Comparison of ENCODE assay signal across 1 cellular context in the genomic region with DNA sequence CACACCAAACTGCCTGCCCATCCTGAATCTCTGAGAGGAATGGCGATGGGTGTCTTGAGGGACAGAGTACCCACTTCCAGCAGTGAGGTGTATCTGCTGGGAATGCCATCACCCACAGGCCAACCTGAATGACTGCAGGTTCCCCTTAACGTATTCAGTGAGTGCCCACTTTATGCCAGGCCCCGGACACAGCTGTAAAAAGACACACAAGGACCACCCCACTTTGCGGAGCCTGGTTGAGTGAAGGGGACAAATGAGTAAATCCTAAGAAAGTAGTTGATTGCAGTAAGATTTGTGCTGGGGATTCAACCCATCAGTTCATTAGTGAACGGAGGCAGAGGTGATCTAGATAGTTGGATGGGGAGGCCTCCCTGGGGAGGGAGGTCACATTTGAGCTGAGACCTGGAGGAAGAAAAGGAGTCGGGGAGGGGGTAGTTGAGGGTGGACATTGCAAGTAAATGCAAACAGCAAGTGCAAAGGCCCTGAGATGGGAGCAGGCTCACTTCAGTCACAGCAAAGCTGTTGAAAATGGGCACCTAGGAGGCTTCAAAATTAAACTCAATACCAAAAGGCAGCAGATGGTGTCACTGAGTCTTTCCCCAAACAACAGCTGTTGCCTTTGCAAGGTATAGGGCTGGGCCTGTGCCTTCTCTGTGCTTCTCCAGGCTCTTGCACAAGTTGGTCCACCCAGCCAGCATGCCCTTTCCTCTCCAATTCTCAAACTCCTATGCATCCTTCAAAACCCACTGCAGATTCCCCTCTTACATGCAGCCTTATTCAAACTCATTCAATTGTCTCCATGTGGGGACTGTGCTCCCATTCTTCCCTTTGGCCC.
A peak's percentile ranks its signal among the peaks of the same experiment; 100 is the strongest.
TF ChIP-seq lines count a peak whose summit lies in the region.

No MANE protein-coding gene starts in this region.

TF ChIP-seq in HepG2, 621 proteins besides CTCF, POLR2A, EP300 and RAD21 (continued from another document and continues in another):
- TF ChIP-seq, protein P1, sequence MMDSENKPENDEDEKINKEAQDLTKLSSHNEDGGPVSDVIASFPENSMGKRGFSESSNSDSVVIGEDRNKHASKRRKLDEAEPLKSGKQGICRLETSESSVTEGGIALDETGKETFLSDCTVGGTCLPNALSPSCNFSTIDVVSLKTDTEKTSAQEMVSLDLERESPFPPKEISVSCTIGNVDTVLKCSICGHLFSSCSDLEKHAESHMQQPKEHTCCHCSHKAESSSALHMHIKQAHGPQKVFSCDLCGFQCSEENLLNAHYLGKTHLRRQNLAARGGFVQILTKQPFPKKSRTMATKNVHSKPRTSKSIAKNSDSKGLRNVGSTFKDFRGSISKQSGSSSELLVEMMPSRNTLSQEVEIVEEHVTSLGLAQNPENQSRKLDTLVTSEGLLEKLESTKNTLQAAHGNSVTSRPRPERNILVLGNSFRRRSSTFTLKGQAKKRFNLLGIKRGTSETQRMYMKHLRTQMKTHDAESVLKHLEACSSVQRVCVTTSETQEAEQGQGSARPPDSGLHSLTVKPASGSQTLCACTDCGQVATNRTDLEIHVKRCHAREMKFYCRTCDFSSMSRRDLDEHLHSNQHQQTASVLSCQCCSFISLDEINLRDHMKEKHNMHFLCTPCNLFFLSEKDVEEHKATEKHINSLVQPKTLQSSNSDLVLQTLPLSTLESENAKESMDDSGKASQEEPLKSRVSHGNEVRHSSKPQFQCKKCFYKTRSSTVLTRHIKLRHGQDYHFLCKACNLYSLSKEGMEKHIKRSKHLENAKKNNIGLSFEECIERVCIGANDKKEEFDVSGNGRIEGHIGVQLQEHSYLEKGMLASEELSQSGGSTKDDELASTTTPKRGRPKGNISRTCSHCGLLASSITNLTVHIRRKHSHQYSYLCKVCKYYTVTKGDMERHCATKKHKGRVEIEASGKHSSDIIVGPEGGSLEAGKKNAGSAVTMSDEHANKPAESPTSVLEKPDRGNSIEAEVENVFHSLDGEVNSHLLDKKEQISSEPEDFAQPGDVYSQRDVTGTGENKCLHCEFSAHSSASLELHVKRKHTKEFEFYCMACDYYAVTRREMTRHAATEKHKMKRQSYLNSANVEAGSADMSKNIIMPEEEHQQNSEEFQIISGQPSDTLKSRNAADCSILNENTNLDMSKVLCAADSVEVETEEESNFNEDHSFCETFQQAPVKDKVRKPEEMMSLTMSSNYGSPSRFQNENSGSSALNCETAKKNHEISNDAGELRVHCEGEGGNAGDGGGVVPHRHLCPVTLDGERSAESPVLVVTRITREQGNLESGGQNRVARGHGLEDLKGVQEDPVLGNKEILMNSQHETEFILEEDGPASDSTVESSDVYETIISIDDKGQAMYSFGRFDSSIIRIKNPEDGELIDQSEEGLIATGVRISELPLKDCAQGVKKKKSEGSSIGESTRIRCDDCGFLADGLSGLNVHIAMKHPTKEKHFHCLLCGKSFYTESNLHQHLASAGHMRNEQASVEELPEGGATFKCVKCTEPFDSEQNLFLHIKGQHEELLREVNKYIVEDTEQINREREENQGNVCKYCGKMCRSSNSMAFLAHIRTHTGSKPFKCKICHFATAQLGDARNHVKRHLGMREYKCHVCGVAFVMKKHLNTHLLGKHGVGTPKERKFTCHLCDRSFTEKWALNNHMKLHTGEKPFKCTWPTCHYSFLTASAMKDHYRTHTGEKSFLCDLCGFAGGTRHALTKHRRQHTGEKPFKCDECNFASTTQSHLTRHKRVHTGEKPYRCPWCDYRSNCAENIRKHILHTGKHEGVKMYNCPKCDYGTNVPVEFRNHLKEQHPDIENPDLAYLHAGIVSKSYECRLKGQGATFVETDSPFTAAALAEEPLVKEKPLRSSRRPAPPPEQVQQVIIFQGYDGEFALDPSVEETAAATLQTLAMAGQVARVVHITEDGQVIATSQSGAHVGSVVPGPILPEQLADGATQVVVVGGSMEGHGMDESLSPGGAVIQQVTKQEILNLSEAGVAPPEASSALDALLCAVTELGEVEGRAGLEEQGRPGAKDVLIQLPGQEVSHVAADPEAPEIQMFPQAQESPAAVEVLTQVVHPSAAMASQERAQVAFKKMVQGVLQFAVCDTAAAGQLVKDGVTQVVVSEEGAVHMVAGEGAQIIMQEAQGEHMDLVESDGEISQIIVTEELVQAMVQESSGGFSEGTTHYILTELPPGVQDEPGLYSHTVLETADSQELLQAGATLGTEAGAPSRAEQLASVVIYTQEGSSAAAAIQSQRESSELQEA (CRISPR knock-in tag; IDR thresholded peaks at IDR 0.05; ENCODE audit: not compliant biosample characterization), result no peak
- TF ChIP-seq ZNF446 (CRISPR knock-in tag; IDR thresholded peaks at IDR 0.05) (0 out of 2 replicates have a peak, but pooled peaks have one; percentile 19), ZNF253 (CRISPR knock-in tag; IDR thresholded peaks at IDR 0.05; ENCODE audit: borderline replicate concordance) (no peak), ZNF792 (CRISPR knock-in tag; IDR thresholded peaks at IDR 0.05) (0 out of 2 replicates have a peak, but pooled peaks have one; percentile 64), MAFF (IDR thresholded peaks at IDR 0.05; ENCODE audit: low read depth, low read length) (no peak), MTA1 (CRISPR knock-in tag; IDR thresholded peaks at IDR 0.05; ENCODE audit: borderline replicate concordance) (no peak), ZMYM3 (CRISPR knock-in tag; IDR thresholded peaks at IDR 0.05) (peak; percentile 45), CEBPB (IDR thresholded peaks at IDR 0.05; ENCODE audit: borderline replicate concordance, low read depth, low read length) (peak; percentile 27; the same call in 1 of the 2 replicates), ARNT2 (CRISPR knock-in tag; IDR thresholded peaks at IDR 0.05; ENCODE audit: low read depth) (0 out of 2 replicates have a peak, but pooled peaks have one; percentile 31), ERF (CRISPR knock-in tag; IDR thresholded peaks at IDR 0.05) (peak; percentile 45; the same call in 1 of the 2 replicates), TGIF2 (CRISPR knock-in tag; IDR thresholded peaks at IDR 0.05) (peak; percentile 45; the same call in 1 of the 2 replicates), BRCA1 (CRISPR knock-in tag; IDR thresholded peaks at IDR 0.05) (no peak), ZNF121 (CRISPR knock-in tag; IDR thresholded peaks at IDR 0.05) (no peak), SRSF1 (optimal IDR thresholded peaks at IDR 0.05; ENCODE audit: low read depth, low read length) (no peak), HMGA1 (CRISPR knock-in tag; conservative IDR thresholded peaks at IDR 0.05) (no peak), NR2F2 (IDR thresholded peaks at IDR 0.05; ENCODE audit: borderline replicate concordance, low read depth) (0 out of 2 replicates have a peak, but pooled peaks have one; percentile 10), HDAC1 (CRISPR knock-in tag; IDR thresholded peaks at IDR 0.05) (no peak; the same call in 1 of the 2 replicates), NFE2L1 (CRISPR knock-in tag; IDR thresholded peaks at IDR 0.05; ENCODE audit: borderline replicate concordance) (no peak), NFATC3 (CRISPR knock-in tag; IDR thresholded peaks at IDR 0.05) (no peak), ZNF891 (CRISPR knock-in tag; IDR thresholded peaks at IDR 0.05) (no peak), ETV6 (CRISPR knock-in tag; conservative IDR thresholded peaks at IDR 0.05) (no peak), ZHX1 (CRISPR knock-in tag; IDR thresholded peaks at IDR 0.05; ENCODE audit: low read depth) (no peak), ZNF703 (CRISPR knock-in tag; IDR thresholded peaks at IDR 0.05; ENCODE audit: borderline replicate concordance) (no peak), ZNF18 (CRISPR knock-in tag; IDR thresholded peaks at IDR 0.05; ENCODE audit: insufficient replicate concordance) (no peak), ZNF282 (IDR thresholded peaks at IDR 0.05; ENCODE audit: partially characterized antibody) (no peak), ZNF224 (CRISPR knock-in tag; IDR thresholded peaks at IDR 0.05) (no peak), ZSCAN31 (CRISPR knock-in tag; IDR thresholded peaks at IDR 0.05; ENCODE audit: low read depth) (no peak), ZNF563 (CRISPR knock-in tag; IDR thresholded peaks at IDR 0.05) (no peak), FOXJ3 (CRISPR knock-in tag; IDR thresholded peaks at IDR 0.05; ENCODE audit: borderline replicate concordance) (no peak), DNMT3B (CRISPR knock-in tag; conservative IDR thresholded peaks at IDR 0.05) (no peak), MIER3 (CRISPR knock-in tag; IDR thresholded peaks at IDR 0.05; ENCODE audit: borderline replicate concordance) (no peak), TOE1 (CRISPR knock-in tag; IDR thresholded peaks at IDR 0.05) (no peak)
- TF ChIP-seq, protein P2, sequence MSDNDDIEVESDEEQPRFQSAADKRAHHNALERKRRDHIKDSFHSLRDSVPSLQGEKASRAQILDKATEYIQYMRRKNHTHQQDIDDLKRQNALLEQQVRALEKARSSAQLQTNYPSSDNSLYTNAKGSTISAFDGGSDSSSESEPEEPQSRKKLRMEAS (IDR thresholded peaks at IDR 0.05), result no peak
- TF ChIP-seq, protein P3, sequence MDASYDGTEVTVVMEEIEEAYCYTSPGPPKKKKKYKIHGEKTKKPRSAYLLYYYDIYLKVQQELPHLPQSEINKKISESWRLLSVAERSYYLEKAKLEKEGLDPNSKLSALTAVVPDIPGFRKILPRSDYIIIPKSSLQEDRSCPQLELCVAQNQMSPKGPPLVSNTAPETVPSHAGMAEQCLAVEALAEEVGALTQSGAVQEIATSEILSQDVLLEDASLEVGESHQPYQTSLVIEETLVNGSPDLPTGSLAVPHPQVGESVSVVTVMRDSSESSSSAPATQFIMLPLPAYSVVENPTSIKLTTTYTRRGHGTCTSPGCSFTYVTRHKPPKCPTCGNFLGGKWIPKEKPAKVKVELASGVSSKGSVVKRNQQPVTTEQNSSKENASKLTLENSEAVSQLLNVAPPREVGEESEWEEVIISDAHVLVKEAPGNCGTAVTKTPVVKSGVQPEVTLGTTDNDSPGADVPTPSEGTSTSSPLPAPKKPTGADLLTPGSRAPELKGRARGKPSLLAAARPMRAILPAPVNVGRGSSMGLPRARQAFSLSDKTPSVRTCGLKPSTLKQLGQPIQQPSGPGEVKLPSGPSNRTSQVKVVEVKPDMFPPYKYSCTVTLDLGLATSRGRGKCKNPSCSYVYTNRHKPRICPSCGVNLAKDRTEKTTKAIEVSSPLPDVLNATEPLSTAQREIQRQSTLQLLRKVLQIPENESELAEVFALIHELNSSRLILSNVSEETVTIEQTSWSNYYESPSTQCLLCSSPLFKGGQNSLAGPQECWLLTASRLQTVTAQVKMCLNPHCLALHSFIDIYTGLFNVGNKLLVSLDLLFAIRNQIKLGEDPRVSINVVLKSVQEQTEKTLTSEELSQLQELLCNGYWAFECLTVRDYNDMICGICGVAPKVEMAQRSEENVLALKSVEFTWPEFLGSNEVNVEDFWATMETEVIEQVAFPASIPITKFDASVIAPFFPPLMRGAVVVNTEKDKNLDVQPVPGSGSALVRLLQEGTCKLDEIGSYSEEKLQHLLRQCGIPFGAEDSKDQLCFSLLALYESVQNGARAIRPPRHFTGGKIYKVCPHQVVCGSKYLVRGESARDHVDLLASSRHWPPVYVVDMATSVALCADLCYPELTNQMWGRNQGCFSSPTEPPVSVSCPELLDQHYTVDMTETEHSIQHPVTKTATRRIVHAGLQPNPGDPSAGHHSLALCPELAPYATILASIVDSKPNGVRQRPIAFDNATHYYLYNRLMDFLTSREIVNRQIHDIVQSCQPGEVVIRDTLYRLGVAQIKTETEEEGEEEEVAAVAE (CRISPR knock-in tag; IDR thresholded peaks at IDR 0.05; ENCODE audit: borderline replicate concordance), result peak; percentile 43; the same call in 1 of the 2 replicates
- TF ChIP-seq, protein P4, sequence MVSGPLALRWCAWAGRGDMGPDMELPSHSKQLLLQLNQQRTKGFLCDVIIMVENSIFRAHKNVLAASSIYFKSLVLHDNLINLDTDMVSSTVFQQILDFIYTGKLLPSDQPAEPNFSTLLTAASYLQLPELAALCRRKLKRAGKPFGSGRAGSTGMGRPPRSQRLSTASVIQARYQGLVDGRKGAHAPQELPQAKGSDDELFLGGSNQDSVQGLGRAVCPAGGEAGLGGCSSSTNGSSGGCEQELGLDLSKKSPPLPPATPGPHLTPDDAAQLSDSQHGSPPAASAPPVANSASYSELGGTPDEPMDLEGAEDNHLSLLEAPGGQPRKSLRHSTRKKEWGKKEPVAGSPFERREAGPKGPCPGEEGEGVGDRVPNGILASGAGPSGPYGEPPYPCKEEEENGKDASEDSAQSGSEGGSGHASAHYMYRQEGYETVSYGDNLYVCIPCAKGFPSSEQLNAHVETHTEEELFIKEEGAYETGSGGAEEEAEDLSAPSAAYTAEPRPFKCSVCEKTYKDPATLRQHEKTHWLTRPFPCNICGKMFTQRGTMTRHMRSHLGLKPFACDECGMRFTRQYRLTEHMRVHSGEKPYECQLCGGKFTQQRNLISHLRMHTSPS (CRISPR knock-in tag; IDR thresholded peaks at IDR 0.05; ENCODE audit: low read depth), result peak; percentile 91
- TF ChIP-seq, protein P5, sequence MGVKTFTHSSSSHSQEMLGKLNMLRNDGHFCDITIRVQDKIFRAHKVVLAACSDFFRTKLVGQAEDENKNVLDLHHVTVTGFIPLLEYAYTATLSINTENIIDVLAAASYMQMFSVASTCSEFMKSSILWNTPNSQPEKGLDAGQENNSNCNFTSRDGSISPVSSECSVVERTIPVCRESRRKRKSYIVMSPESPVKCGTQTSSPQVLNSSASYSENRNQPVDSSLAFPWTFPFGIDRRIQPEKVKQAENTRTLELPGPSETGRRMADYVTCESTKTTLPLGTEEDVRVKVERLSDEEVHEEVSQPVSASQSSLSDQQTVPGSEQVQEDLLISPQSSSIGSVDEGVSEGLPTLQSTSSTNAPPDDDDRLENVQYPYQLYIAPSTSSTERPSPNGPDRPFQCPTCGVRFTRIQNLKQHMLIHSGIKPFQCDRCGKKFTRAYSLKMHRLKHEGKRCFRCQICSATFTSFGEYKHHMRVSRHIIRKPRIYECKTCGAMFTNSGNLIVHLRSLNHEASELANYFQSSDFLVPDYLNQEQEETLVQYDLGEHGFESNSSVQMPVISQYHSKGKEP (CRISPR knock-in tag; IDR thresholded peaks at IDR 0.05), result no peak
